ENCODE assay signal across 29 cellular contexts in genomic region chr12:109493090-109493489, GRCh38.
"Had no signal": no experiment of that assay in that cellular context is flagged by ENCODE, and none has a peak within 500 bp of the region (broad histone marks: within the 10 kb centered on the region; RNA-seq: fewer than 3 reads in every experiment).

No MANE protein-coding gene starts in this region.

- H3K4me3 ChIP-seq: colonic mucosa, gastrocnemius medialis, heart right ventricle had no signal

- FAIRE-seq: astrocyte, bronchial epithelial cell, endometrium had no signal

- H3K4me1 ChIP-seq: colonic mucosa, heart right ventricle had no signal

- DNase-seq: activated CD4-positive, alpha-beta T cell treated with anti-CD3 and anti-CD28 coated beads for 36 hours; activated CD4-positive, alpha-beta T cell treated with anti-CD3 and anti-CD28 coated beads, Interleukin-2, amount 50 U/mL, for 1 hour; activated CD4-positive, alpha-beta T cell treated with anti-CD3 and anti-CD28 coated beads, Interleukin-2, amount 50 U/mL, for 48 hours; activated CD4-positive, CD25-positive, alpha-beta regulatory T cell; activated CD4-positive, CD25-positive, alpha-beta regulatory T cell treated with anti-CD3 and anti-CD28 coated beads, Interleukin-2, amount 50 U/mL, for 72 hours; activated CD8-positive, alpha-beta memory T cell treated with anti-CD3 and anti-CD28 coated beads for 24 hours; activated CD8-positive, alpha-beta T cell treated with anti-CD3 and anti-CD28 coated beads for 36 hours; activated effector memory CD4-positive, alpha-beta T cell treated with Interleukin-2 at 50 U/mL for 16 hours; activated gamma-delta T cell treated with Interleukin-2 at 50 U/mL for 16 hours; activated naive CD4-positive, alpha-beta T cell treated with anti-CD3 and anti-CD28 coated beads, Interleukin-2, amount 50 U/mL, for 16 hours; activated naive CD4-positive, alpha-beta T cell treated with Interleukin-2 at 50 U/mL for 16 hours; activated T-cell treated with anti-CD3 and anti-CD28 coated beads, Interleukin-2, amount 50 U/mL, for 4 hours; amniotic stem cell; anterior cingulate cortex; brain microvascular endothelial cell; caudate nucleus; cerebellar nuclear complex; colonic mucosa; effector CD8-positive, alpha-beta T cell; foreskin keratinocyte; gastrocnemius medialis; glutamatergic neuron; heart right ventricle; T-helper 2 cell had no signal

- H3K27me3 ChIP-seq: brain microvascular endothelial cell, colonic mucosa, foreskin keratinocyte, gastrocnemius medialis, heart right ventricle had no signal

- H3K9me3 ChIP-seq: colonic mucosa, gastrocnemius medialis, heart right ventricle had no signal

- ATAC-seq: activated CD4-positive, alpha-beta T cell treated with anti-CD3 and anti-CD28 coated beads for 36 hours; activated CD8-positive, alpha-beta T cell treated with anti-CD3 and anti-CD28 coated beads for 36 hours; activated T-cell treated with anti-CD3 and anti-CD28 coated beads, Interleukin-2, amount 50 U/mL, for 4 hours; activated T-helper 17 cell treated with anti-CD3 and anti-CD28 coated beads, Interleukin-2, amount 50 U/mL, for 72 hours; esophagus mucosa; foreskin keratinocyte; gastrocnemius medialis had no signal

- H3K27ac ChIP-seq: brain microvascular endothelial cell, colonic mucosa, foreskin keratinocyte, gastrocnemius medialis had no signal
